9 cellular contexts compared by ENCODE assay signal in the genomic region with DNA sequence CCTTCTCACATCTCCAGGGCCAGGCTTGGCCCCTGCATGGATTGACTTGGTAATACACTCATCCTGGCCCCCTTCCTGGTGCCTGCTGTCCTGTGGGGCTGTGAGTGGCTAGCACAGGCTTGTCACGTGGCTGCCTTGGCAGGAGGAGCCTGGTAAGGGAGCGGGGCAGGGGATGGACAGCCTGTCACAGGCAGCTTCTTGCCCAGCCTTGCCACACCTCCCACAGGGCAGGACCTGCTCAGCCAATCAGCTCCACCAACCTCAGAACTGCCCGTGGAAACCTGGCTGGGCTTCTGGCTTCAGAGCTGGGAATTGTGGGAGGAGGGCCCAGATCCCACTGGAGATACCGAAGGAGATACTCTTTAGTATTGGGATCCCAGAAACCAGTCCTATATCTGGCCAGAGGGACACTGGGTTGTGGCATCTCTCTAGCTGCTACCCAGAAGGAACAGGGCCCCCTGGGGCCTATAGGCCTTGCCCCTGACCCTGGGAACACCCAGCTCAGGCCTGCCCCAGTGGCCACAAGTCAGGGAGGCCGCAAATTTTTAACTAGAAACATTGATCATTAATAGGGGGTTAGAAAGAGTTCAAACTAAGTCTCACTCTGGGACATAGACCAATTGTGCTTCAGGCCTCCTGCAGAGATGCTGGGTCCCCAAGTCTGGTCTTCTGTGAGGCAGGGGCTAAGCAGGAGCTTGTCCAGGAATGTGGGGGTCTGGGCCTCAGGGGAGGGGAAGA. TPM values are rescaled to one million over a fixed set of nuclear protein-coding genes. Genes with fewer than 3 reads are reported as not detected.
DNase-seq lines count a peak whose midpoint lies in the region; ATAC-seq, FAIRE-seq and TF ChIP-seq lines count a peak whose summit lies in the region.
"Had no signal": no experiment of that assay in that cellular context is flagged by ENCODE, and none has a peak within 500 bp of the region (broad histone marks: within the 10 kb centered on the region; RNA-seq: fewer than 3 reads in every experiment).

A gene (plus strand): TSS at position 330 of the 738 bp plus-strand sequence. CDS start 315 bp downstream, at position 645.

- no peak within 1 kb of the TSS; the same call in 1 of the 2 replicates for H3K14ac ChIP-seq in H9 (ENCODE audit: insufficient read depth, low read length)

- H3K79me2 ChIP-seq in H9 (ENCODE audit: insufficient read depth, low read length) = no peaks in the 10 kb centered on the region
- H3K79me2 ChIP-seq in parathyroid adenoma = peaks cover 16% of the 10 kb centered on the region

- no peaks in the 10 kb centered on the region for H3K23me2 ChIP-seq in H9 (ENCODE audit: insufficient read length, low read depth, low read length, poor library complexity, severe bottlenecking)

- H2BK5ac ChIP-seq in H9 (ENCODE audit: insufficient read length, low read length) = no peak within 1 kb of the TSS

- H3K36me3 Mint-ChIP-seq in H9 (ENCODE audit: insufficient read depth in 1 of 3, low read depth in 3 of 3) = no peaks in the 10 kb centered on the region

- no peaks in the 10 kb centered on the region for H4K20me1 ChIP-seq in H9 (ENCODE audit: control insufficient read depth, insufficient read depth, insufficient read length)

- no peak within 1 kb of the TSS for H3K18ac ChIP-seq in H9 (ENCODE audit: insufficient read length, low read depth, low read length)

- H2AFZ ChIP-seq in H9 (ENCODE audit: low read length) (no peak within 1 kb of the TSS), parathyroid adenoma (peak within 1 kb of the TSS; percentile 98)

- H3K27me3 ChIP-seq in H9 (ENCODE audit: insufficient read depth, low read length) (no peaks in the 10 kb centered on the region), parathyroid adenoma (ENCODE audit: control insufficient read depth, insufficient read depth, low read length) (no peaks in the 10 kb centered on the region), esophagus squamous epithelium (no peaks in the 10 kb centered on the region)

- no peak within 1 kb of the TSS for H2BK12ac ChIP-seq in H9 (ENCODE audit: insufficient read length, low read depth, low read length)

- no peak within 1 kb of the TSS for H2BK20ac ChIP-seq in H9 (ENCODE audit: low read depth, low read length, poor library complexity, severe bottlenecking)

- H3K36me3 ChIP-seq in parathyroid adenoma (ENCODE audit: control insufficient read depth, insufficient read depth, low read length) (no peaks in the 10 kb centered on the region), esophagus squamous epithelium (no peaks in the 10 kb centered on the region)

- H4K5ac ChIP-seq in H9 (ENCODE audit: insufficient read length, low read depth, low read length) = no peak within 1 kb of the TSS

- H3K9me3 Mint-ChIP-seq in H9 = no peaks in the 10 kb centered on the region
- H3K9me3 Mint-ChIP-seq: activated B cell treated with CpG ODN at 0.5 μM for 24 hours had no signal

- H3K23ac ChIP-seq in H9 (ENCODE audit: insufficient read length, low read depth, low read length) = no peak within 1 kb of the TSS

- ATAC-seq in GM18868 (IDR thresholded peaks at IDR 0.05; ENCODE audit: unreplicated experiment) = no peak

- H3K56ac ChIP-seq in H9 (ENCODE audit: insufficient read length, low read depth, low read length) = no peak within 1 kb of the TSS

- DNase-seq in H9 (peak; percentile 89), SHP77 treated with DMSO at 0.1 percent for 48 hours (lab: John Stamatoyannopoulos, UW) (peak; percentile 76), foreskin fibroblast (peak; percentile 60 to 63), Kasumi-1 (lab: John Stamatoyannopoulos, UW) (no peak), esophagus squamous epithelium (lab: John Stamatoyannopoulos, UW) (no peak)
- DNase-seq: activated B cell treated with CpG ODN at 0.5 μM for 24 hours had no signal

- no peaks in the 10 kb centered on the region for H3K4me1 ChIP-seq in H9 (ENCODE audit: insufficient read depth, low read length)
- H3K4me1 ChIP-seq in parathyroid adenoma = peaks cover 18% of the 10 kb centered on the region
- H3K4me1 ChIP-seq in esophagus squamous epithelium = peaks cover 0 to 21% (median 9%) of the 10 kb centered on the region in 3 donors

- no peaks in the 10 kb centered on the region for H3K79me1 ChIP-seq in H9 (ENCODE audit: insufficient read depth, low read depth, low read length, poor library complexity, severe bottlenecking)

- TF ChIP-seq POLR2A in esophagus squamous epithelium (IDR thresholded peaks at IDR 0.05) = no peak

- no peak within 1 kb of the TSS for H3K9ac ChIP-seq in H9 (ENCODE audit: extremely low read depth, insufficient read length, low read length)
- no peak within 1 kb of the TSS for H3K9ac ChIP-seq in parathyroid adenoma

- no peak within 1 kb of the TSS for H2BK120ac ChIP-seq in H9 (ENCODE audit: low read depth, low read length, poor library complexity, severe bottlenecking)

- H3K4ac ChIP-seq in H9 (ENCODE audit: low read depth, low read length) = no peak within 1 kb of the TSS

- intact Hi-C loops in esophagus squamous epithelium (cut with DNase I) = no loop called here

- H3K4me3 Mint-ChIP-seq in H9 = no peak within 1 kb of the TSS
- H3K4me3 Mint-ChIP-seq: activated B cell treated with CpG ODN at 0.5 μM for 24 hours had no signal

- peaks cover 2% of the 10 kb centered on the region; the same call in 1 of the 2 replicates for H3K27me3 Mint-ChIP-seq in H9 (ENCODE audit: low read depth)
- H3K27me3 Mint-ChIP-seq: activated B cell treated with CpG ODN at 0.5 μM for 24 hours had no signal

- H2AK5ac ChIP-seq in H9 (ENCODE audit: insufficient read length, low read length) = no peak within 1 kb of the TSS

- no peak within 1 kb of the TSS for H4K91ac ChIP-seq in H9 (ENCODE audit: insufficient read length, low read depth, low read length)

- H3K4me2 ChIP-seq in H9 (ENCODE audit: insufficient read depth, insufficient read length, low read length) = no peak within 1 kb of the TSS
- H3K4me2 ChIP-seq in parathyroid adenoma (ENCODE audit: low read length) = peak within 1 kb of the TSS; percentile 64

- peaks cover 3 to 13% of the 10 kb centered on the region in 2 experiments; a peak in 3 of 4 replicates for H3K4me1 Mint-ChIP-seq in H9
- H3K4me1 Mint-ChIP-seq: activated B cell treated with CpG ODN at 0.5 μM for 24 hours had no signal

- TF ChIP-seq CTCF in H9 (conservative IDR thresholded peaks at IDR 0.05) (no peak), foreskin fibroblast (IDR thresholded peaks at IDR 0.05; ENCODE audit: low read depth, low read length) (no peak), parathyroid adenoma (IDR thresholded peaks at IDR 0.05) (no peak), esophagus squamous epithelium (IDR thresholded peaks at IDR 0.05) (no peak)

- no peak within 1 kb of the TSS for H3K4me3 ChIP-seq in foreskin fibroblast (ENCODE audit: low read depth in 1 of 2, low read length in 2 of 2)
- H3K4me3 ChIP-seq in parathyroid adenoma (ENCODE audit: low read depth, low read length) = peak within 1 kb of the TSS; percentile 32
- no peak within 1 kb of the TSS for H3K4me3 ChIP-seq in esophagus squamous epithelium

- H3K27ac ChIP-seq in H9 (ENCODE audit: insufficient read length, low read depth, low read length) (no peak within 1 kb of the TSS), parathyroid adenoma (peak within 1 kb of the TSS; percentile 59), esophagus squamous epithelium (peak within 1 kb of the TSS in 2 of 4 donors; percentile 29 to 57)

- no peak within 1 kb of the TSS for H4K8ac ChIP-seq in H9 (replicated peaks; ENCODE audit: insufficient read length, low read depth, low read length)

- H3K9me3 ChIP-seq in H9 (ENCODE audit: control insufficient read depth, low read depth, low read length) (no peaks in the 10 kb centered on the region), parathyroid adenoma (ENCODE audit: control insufficient read depth, low read length) (no peaks in the 10 kb centered on the region), esophagus squamous epithelium (no peaks in the 10 kb centered on the region)

- H3K27ac Mint-ChIP-seq in H9 = no peak within 1 kb of the TSS; a peak in 1 of 7 replicates
- H3K27ac Mint-ChIP-seq: activated B cell treated with CpG ODN at 0.5 μM for 24 hours had no signal

- peak; percentile 100 for FAIRE-seq in A204.1 (lab: Jason Lieb, UNC)

- H3T11ph ChIP-seq in H9 (ENCODE audit: low read length) = no peak within 1 kb of the TSS

- H2BK15ac ChIP-seq in H9 (ENCODE audit: low read depth, low read length) = no peak within 1 kb of the TSS

- no CpG with 5 or more reads among the region's 5 CpGs for WGBS in H9 (ENCODE audit: extremely low coverage, insufficient read length, low lambda C conversion rate)
- 60 to 73% methylated on average over 1 to 3 of the region's 5 CpGs for WGBS in esophagus squamous epithelium, 2 donors

RNA-seq across cellular contexts. Expression of the gene that starts here (rescaled TPM):
- 0.72 and 0.79 TPM in 2 replicates for total RNA-seq in H9 (2021)
- 1 to 10 TPM in 3 of 4 donors, under 1 TPM in 1; 0.62 to 1.1 (median 1.1) TPM for total RNA-seq in esophagus squamous epithelium
- total RNA-seq: activated B cell treated with CpG ODN at 0.5 μM for 24 hours had no signal

Comparison
In these comparisons a context has a peak if more than half of its experiments do, and no peak if none do; other contexts are left out.
1. Peak in DNase-seq in H9; RNA of the gene not detected or under 1 TPM.
2. DNase-seq: peak in SHP77 treated with DMSO at 0.1 percent for 48 hours (single experiment) and foreskin fibroblast (2 of 2); none in Kasumi-1 (0 of 2) and esophagus squamous epithelium (single experiment).